ENCODE assay signal across 33 cellular contexts in the genomic region with DNA sequence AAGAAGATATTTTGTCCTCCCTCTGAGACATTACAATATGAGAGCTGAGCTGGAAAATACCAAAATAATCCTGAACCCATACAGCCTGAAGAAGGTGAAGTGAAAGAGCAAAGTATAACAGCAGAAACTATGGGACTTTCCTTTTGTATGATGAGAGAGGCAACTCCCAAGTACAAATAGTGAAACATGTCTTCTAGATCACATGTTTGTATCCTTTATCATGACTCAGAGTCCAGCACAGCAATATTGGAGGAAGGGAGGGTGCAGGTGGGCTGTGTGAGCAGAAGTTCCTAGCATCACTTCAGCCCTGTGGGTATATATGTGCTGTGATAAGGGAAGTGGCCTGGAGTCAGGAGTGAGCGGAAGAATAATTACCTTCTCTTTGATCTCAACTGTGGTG.
A peak's percentile ranks its signal among the peaks of the same experiment; 100 is the strongest.
DNase-seq lines count a peak whose midpoint lies in the region; ATAC-seq and TF ChIP-seq lines count a peak whose summit lies in the region.
"Had no signal": no experiment of that assay in that cellular context is flagged by ENCODE, and none has a peak within 500 bp of the region (broad histone marks: within the 10 kb centered on the region; RNA-seq: fewer than 3 reads in every experiment).

No MANE protein-coding gene starts in this region.

- no peak overlapping the region for H3K56ac ChIP-seq in mesendoderm (ENCODE audit: low read length)

- no peaks in the 10 kb centered on the region for H3K79me1 ChIP-seq in mesendoderm (ENCODE audit: low read length)

- intact Hi-C loops in body of pancreas (cut with DNase I) = no loop called here

- DNase-seq in amniotic epithelial cell (ENCODE audit: low read depth) = peak; percentile 46
- no peak for DNase-seq in mesothelial cell of epicardium (ENCODE audit: low spot score in 2 of 2, unreplicated experiment in 2 of 2)
- DNase-seq in mesendoderm = no peak
- no peak for DNase-seq in DMS53 treated with DMSO at 0.1 percent for 48 hours (lab: John Stamatoyannopoulos, UW; ENCODE audit: unreplicated experiment)
- DNase-seq in body of pancreas = no peak
- DNase-seq: activated CD4-positive, alpha-beta T cell treated with anti-CD3 and anti-CD28 coated beads for 48 hours; activated naive CD4-positive, alpha-beta T cell treated with Interleukin-2 at 50 U/mL for 16 hours; activated T-cell treated with anti-CD3 and anti-CD28 coated beads, Interleukin-2, amount 50 U/mL, for 48 hours; Caco-2; central memory CD4-positive, alpha-beta T cell; dermis blood vessel endothelial cell; DMS79 treated with DMSO at 0.1 percent for 48 hours; GF-D8; H9; hippocampal formation; left ventricle myocardium superior; natural killer cell; NCI-H1092; NCI-H1694 treated with DMSO at 0.1 percent for 48 hours; NCI-H2171; NCI-H510A treated with DMSO at 0.1 percent for 48 hours; NK-92 treated with Interleukin-12 subunit alpha and Interleukin-12 subunit beta, amount 100 ng/mL, for 24 hours; occipital lobe; SHP77; stimulated activated naive CD4-positive, alpha-beta T cell treated with Interleukin-2 at 50 U/mL for 16 hours; testis; uterus had no signal

- no peaks in the 10 kb centered on the region for H3K79me2 ChIP-seq in mesendoderm (ENCODE audit: control insufficient read depth, insufficient read depth, low read length)

- H3K36me3 Mint-ChIP-seq in mesothelial cell of epicardium = no peaks in the 10 kb centered on the region
- H3K36me3 Mint-ChIP-seq: natural killer cell had no signal

- H3K4me3 ChIP-seq in mesendoderm (ENCODE audit: low read length) (no peak overlapping the region), body of pancreas (no peak overlapping the region)
- H3K4me3 ChIP-seq: gastroesophageal sphincter, testis, uterus had no signal

- H3K27ac ChIP-seq in mesendoderm (ENCODE audit: low read depth, low read length) (no peak overlapping the region), body of pancreas (no peak overlapping the region)
- H3K27ac ChIP-seq: C4-2B, gastroesophageal sphincter, testis, uterus, VCaP had no signal

- H2BK15ac ChIP-seq in mesendoderm (replicated peaks; ENCODE audit: low read depth) = no peak overlapping the region

- ATAC-seq in GM18868 (IDR thresholded peaks at IDR 0.05; ENCODE audit: unreplicated experiment) = peak; percentile 96
- peak; percentile 60 for ATAC-seq in HG02884 (IDR thresholded peaks at IDR 0.05; ENCODE audit: unreplicated experiment)
- ATAC-seq in HG03521 (IDR thresholded peaks at IDR 0.05; ENCODE audit: unreplicated experiment) = no peak
- ATAC-seq in body of pancreas = no peak
- ATAC-seq: gastroesophageal sphincter, left ventricle myocardium superior, natural killer cell had no signal

- no peak for TF ChIP-seq CTCF in mesothelial cell of epicardium (IDR thresholded peaks at IDR 0.05; ENCODE audit: unreplicated experiment)
- no peak for TF ChIP-seq CTCF in body of pancreas (IDR thresholded peaks at IDR 0.05)

- no peak overlapping the region for H2AK5ac ChIP-seq in mesendoderm (ENCODE audit: low read length)

- H3K4me1 Mint-ChIP-seq in mesothelial cell of epicardium = peaks cover 15% of the 10 kb centered on the region
- H3K4me1 Mint-ChIP-seq: natural killer cell had no signal

- no peak overlapping the region for H3K4me3 Mint-ChIP-seq in mesothelial cell of epicardium
- H3K4me3 Mint-ChIP-seq: H9, natural killer cell had no signal

- no peaks in the 10 kb centered on the region for H3K27me3 ChIP-seq in mesendoderm (ENCODE audit: insufficient read depth, low read length, poor library complexity)
- H3K27me3 ChIP-seq in body of pancreas = no peaks in the 10 kb centered on the region
- H3K27me3 ChIP-seq: gastroesophageal sphincter, testis, uterus had no signal

- H3K4ac ChIP-seq in mesendoderm (ENCODE audit: low read depth, low read length) = no peak overlapping the region

- H4K8ac ChIP-seq in mesendoderm (ENCODE audit: low read depth, low read length) = no peak overlapping the region

- no CpG with 5 or more reads among the region's 1 CpG for WGBS in mesendoderm (ENCODE audit: extremely low coverage, insufficient coverage, low lambda C conversion rate)
- 82 to 89% methylated on average over 1 of the region's 1 CpG for WGBS in body of pancreas, 2 donors

- no peak overlapping the region for H3K23ac ChIP-seq in mesendoderm (ENCODE audit: low read length)

- no peak overlapping the region for H2BK120ac ChIP-seq in mesendoderm (ENCODE audit: low read depth, low read length)

- H3K4me2 ChIP-seq in mesendoderm (ENCODE audit: low read length) = no peak overlapping the region

- H4K5ac ChIP-seq in mesendoderm (ENCODE audit: low read length) = no peak overlapping the region

- H3K36me3 ChIP-seq in mesendoderm (ENCODE audit: control insufficient read depth, insufficient read depth, low read length) (no peaks in the 10 kb centered on the region), body of pancreas (replicated peaks in 1 of 2; ENCODE audit: insufficient read depth in 1 of 2, low read depth in 2 of 2) (no peaks in the 10 kb centered on the region)
- H3K36me3 ChIP-seq: gastroesophageal sphincter, uterus had no signal

- H3K9me3 ChIP-seq in body of pancreas = no peaks in the 10 kb centered on the region
- H3K9me3 ChIP-seq: Caco-2, gastroesophageal sphincter, testis, uterus had no signal

- H3K4me1 ChIP-seq in mesendoderm (ENCODE audit: control insufficient read depth, low read depth, low read length) = no peaks in the 10 kb centered on the region
- no peaks in the 10 kb centered on the region for H3K4me1 ChIP-seq in body of pancreas
- H3K4me1 ChIP-seq: Caco-2, gastroesophageal sphincter, testis, uterus had no signal

- no peaks in the 10 kb centered on the region for H3K27me3 Mint-ChIP-seq in mesothelial cell of epicardium (ENCODE audit: low read depth)

- no peak overlapping the region for H3K18ac ChIP-seq in mesendoderm (ENCODE audit: low read length)

- no peak overlapping the region for H2BK5ac ChIP-seq in mesendoderm (ENCODE audit: low read length)

- H3K27ac Mint-ChIP-seq in mesothelial cell of epicardium = peak overlapping the region; percentile 63
- H3K27ac Mint-ChIP-seq: H9, natural killer cell had no signal

- H3K9me3 Mint-ChIP-seq in mesothelial cell of epicardium = no peaks in the 10 kb centered on the region
- H3K9me3 Mint-ChIP-seq: H9 had no signal

- H3K9ac ChIP-seq in mesendoderm (ENCODE audit: low read length) = no peak overlapping the region

- no peak for TF ChIP-seq POLR2A in body of pancreas (IDR thresholded peaks at IDR 0.05)

Comparison
In these comparisons a context has a peak if more than half of its experiments do, and no peak if none do; other contexts are left out.
1. ATAC-seq: peak in GM18868 (single experiment) and HG02884 (single experiment); none in HG03521 (single experiment) and body of pancreas (single experiment).